9 cellular contexts compared by ENCODE assay signal in the genomic region with DNA sequence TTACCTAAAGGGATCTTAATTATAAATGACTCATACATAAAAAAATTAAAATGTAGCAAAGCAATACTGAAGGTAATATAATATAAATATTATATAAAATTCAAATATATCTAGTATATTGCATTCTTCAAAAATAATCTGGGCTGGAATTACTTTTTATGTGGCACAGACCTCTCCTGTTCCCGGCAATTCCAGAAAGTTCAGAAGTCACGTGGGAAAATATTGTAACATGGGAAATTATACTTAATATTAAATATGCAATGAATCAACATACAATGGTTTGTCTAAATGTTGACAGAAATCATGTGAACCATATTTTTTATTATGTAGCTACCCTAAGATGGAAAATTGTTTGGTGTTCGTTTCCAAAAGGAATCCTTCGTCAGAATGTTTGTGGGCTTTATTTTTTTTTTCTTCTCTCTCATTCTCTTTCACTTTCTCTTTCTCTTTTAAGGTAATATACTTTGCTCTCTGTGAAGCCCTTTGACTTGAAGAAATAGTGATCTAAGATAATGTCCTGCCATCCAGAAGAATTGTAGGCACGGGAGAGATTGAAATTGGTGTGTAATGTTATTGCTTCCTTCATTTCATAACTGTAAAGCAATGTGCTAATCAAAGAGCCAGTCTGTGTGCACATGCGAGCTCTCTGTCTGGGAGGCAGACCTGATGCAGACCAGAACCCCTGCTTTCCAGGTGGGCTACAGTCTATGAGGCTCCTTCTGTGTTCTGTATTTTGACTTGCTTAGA.
A peak's percentile ranks its signal among the peaks of the same experiment; 100 is the strongest.
DNase-seq lines count a peak whose midpoint lies in the region; ATAC-seq and TF ChIP-seq lines count a peak whose summit lies in the region.
"Had no signal": no experiment of that assay in that cellular context is flagged by ENCODE, and none has a peak within 500 bp of the region (broad histone marks: within the 10 kb centered on the region; RNA-seq: fewer than 3 reads in every experiment).

No MANE protein-coding gene starts in this region.

- no peak for TF ChIP-seq CTCF in ascending aorta (IDR thresholded peaks at IDR 0.05)
- TF ChIP-seq CTCF in foreskin fibroblast (IDR thresholded peaks at IDR 0.05; ENCODE audit: low read depth, low read length), result no peak

- H3K4me2 ChIP-seq in BLaER1 treated with 17β-estradiol and CSF1 and Interleukin-3, amounts not matched to agents 10 nM and 100 nM, result peak overlapping the region; percentile 25 to 67 (median 51); a peak in 16 of 22 replicates

- H3K9me3 ChIP-seq in BLaER1 treated with 17β-estradiol and CSF1 and Interleukin-3, amounts not matched to agents 10 nM and 100 nM (replicated peaks in 1 of 11), result no peaks in the 10 kb centered on the region
- no peaks in the 10 kb centered on the region for H3K9me3 ChIP-seq in ascending aorta
- H3K9me3 ChIP-seq in naive thymus-derived CD4-positive, alpha-beta T cell (ENCODE audit: control insufficient read depth in 2 of 3, low read length in 3 of 3), result no peaks in the 10 kb centered on the region

- DNase-seq in ascending aorta (ENCODE audit: low spot score in 2 of 2) (no peak), foreskin fibroblast (no peak), superior temporal gyrus (ENCODE audit: extremely low spot score) (no peak)
- no peak for DNase-seq in naive thymus-derived CD4-positive, alpha-beta T cell
- no peak for DNase-seq in activated CD4-positive, alpha-beta T cell treated with anti-CD3 and anti-CD28 coated beads for 1 hour
- DNase-seq: NCI-H446 had no signal

- peaks cover 0 to 7% (median 2%) of the 10 kb centered on the region in 10 experiments; a peak in 1 of 20 replicates for H3K4me1 ChIP-seq in BLaER1 treated with 17β-estradiol and CSF1 and Interleukin-3, amounts not matched to agents 10 nM and 100 nM
- no peaks in the 10 kb centered on the region for H3K4me1 ChIP-seq in ascending aorta
- peaks cover 0 to 7% of the 10 kb centered on the region in 2 donors for H3K4me1 ChIP-seq in naive thymus-derived CD4-positive, alpha-beta T cell (ENCODE audit: control insufficient read depth in 2 of 2, insufficient read depth in 2 of 2, low read length in 2 of 2)

- no peaks in the 10 kb centered on the region for H3K36me3 Mint-ChIP-seq in naive thymus-derived CD4-positive, alpha-beta T cell

- peaks cover 0 to 6% (median 0%) of the 10 kb centered on the region in 11 donors for H3K9me3 Mint-ChIP-seq in naive thymus-derived CD4-positive, alpha-beta T cell

- peak overlapping the region; percentile 40 to 87 (median 71) for H3K4me3 Mint-ChIP-seq in naive thymus-derived CD4-positive, alpha-beta T cell

- POLR2A ChIA-PET in naive thymus-derived CD4-positive, alpha-beta T cell (lab: Charles Lee), result no interaction called here

- H3K4me1 Mint-ChIP-seq in naive thymus-derived CD4-positive, alpha-beta T cell, result peaks cover 3 to 25% (median 16%) of the 10 kb centered on the region in 7 donors

- no peak overlapping the region for H3K9ac ChIP-seq in BLaER1 treated with 17β-estradiol and CSF1 and Interleukin-3, amounts not matched to agents 10 nM and 100 nM

- intact Hi-C loops in ascending aorta (cut with DNase I), result no loop called here
- intact Hi-C loops in naive thymus-derived CD4-positive, alpha-beta T cell (cut with micrococcal nuclease), result loop anchor here (5.0 kb wide), 2 partner anchors 533 to 1633 kb away; no protein-coding TSS in a partner anchor

- H3K27ac ChIP-seq in BLaER1 treated with 17β-estradiol and CSF1 and Interleukin-3, amounts not matched to agents 10 nM and 100 nM, result no peak overlapping the region
- no peak overlapping the region for H3K27ac ChIP-seq in ascending aorta
- H3K27ac ChIP-seq in naive thymus-derived CD4-positive, alpha-beta T cell (ENCODE audit: low read depth, low read length), result no peak overlapping the region

- CTCF ChIA-PET in naive thymus-derived CD4-positive, alpha-beta T cell (lab: Charles Lee), result interaction anchor here (0.7 kb wide), 1 partner anchor 431 kb away, joined by 3 read pairs; no protein-coding TSS in a partner anchor

- peak overlapping the region in 6 of 9 donors; percentile 2 to 68 (median 31) for H3K27ac Mint-ChIP-seq in naive thymus-derived CD4-positive, alpha-beta T cell

- peaks cover 0 to 3% (median 0%) of the 10 kb centered on the region in 5 donors for H3K27me3 Mint-ChIP-seq in naive thymus-derived CD4-positive, alpha-beta T cell

- H3K27me3 ChIP-seq in BLaER1 treated with 17β-estradiol and CSF1 and Interleukin-3, amounts not matched to agents 10 nM and 100 nM, result peaks cover 0 to 9% (median 0%) of the 10 kb centered on the region in 11 experiments; a peak in 5 of 22 replicates
- H3K27me3 ChIP-seq in ascending aorta, result no peaks in the 10 kb centered on the region
- no peaks in the 10 kb centered on the region for H3K27me3 ChIP-seq in naive thymus-derived CD4-positive, alpha-beta T cell (ENCODE audit: control insufficient read depth in 2 of 2, insufficient read depth in 2 of 2, low read length in 2 of 2)

- ATAC-seq in HG02938 (IDR thresholded peaks at IDR 0.05; ENCODE audit: unreplicated experiment) (peak; percentile 47), HG03045 (IDR thresholded peaks at IDR 0.05; ENCODE audit: unreplicated experiment) (no peak)
- no peak for ATAC-seq in naive thymus-derived CD4-positive, alpha-beta T cell

- H4K20me1 ChIP-seq in BLaER1 treated with 17β-estradiol and CSF1 and Interleukin-3, amounts not matched to agents 10 nM and 100 nM, result no peaks in the 10 kb centered on the region

- H3K36me3 ChIP-seq in BLaER1 treated with 17β-estradiol and CSF1 and Interleukin-3, amounts not matched to agents 10 nM and 100 nM, result no peaks in the 10 kb centered on the region
- no peaks in the 10 kb centered on the region for H3K36me3 ChIP-seq in ascending aorta
- H3K36me3 ChIP-seq in naive thymus-derived CD4-positive, alpha-beta T cell (ENCODE audit: control insufficient read depth in 2 of 3, insufficient read depth in 3 of 3, low read length in 3 of 3), result no peaks in the 10 kb centered on the region

- peak overlapping the region in 1 of 10 experiments; percentile 19; a peak in 3 of 20 replicates for H3K4me3 ChIP-seq in BLaER1 treated with 17β-estradiol and CSF1 and Interleukin-3, amounts not matched to agents 10 nM and 100 nM
- H3K4me3 ChIP-seq in ascending aorta (peak overlapping the region; percentile 43 to 52), foreskin fibroblast (ENCODE audit: low read depth in 1 of 2, low read length in 2 of 2) (peak overlapping the region in 1 of 2 donors; percentile 14)
- peak overlapping the region; percentile 34 for H3K4me3 ChIP-seq in naive thymus-derived CD4-positive, alpha-beta T cell (ENCODE audit: low read length)
